ENCODE assay signal across 31 cellular contexts in the genomic region with DNA sequence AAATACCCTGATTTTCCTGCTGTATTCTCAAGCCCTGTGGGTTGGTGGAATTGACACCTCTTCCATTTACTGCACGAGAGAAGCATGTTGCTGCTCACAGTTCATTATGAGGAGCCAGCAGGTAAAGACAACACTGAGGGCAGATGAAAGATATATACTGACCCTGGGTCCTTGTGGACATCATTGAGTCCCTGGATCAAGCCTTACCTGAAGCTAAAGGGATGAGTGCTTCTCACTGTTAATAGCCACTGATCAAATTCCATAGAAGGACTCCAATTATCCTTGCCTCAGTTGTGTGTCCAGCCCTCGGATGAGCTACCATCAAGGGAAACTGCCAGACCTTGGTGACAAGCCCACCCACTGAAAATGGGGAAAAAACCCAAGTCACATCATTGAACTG. TPM values are rescaled to one million over a fixed set of nuclear protein-coding genes. Genes with fewer than 3 reads are reported as not detected.
"Had no signal": no experiment of that assay in that cellular context is flagged by ENCODE, and none has a peak within 500 bp of the region (broad histone marks: within the 10 kb centered on the region; RNA-seq: fewer than 3 reads in every experiment).

No MANE protein-coding gene starts in this region.

- H3K4me3 Mint-ChIP-seq: activated naive CD4-positive, alpha-beta T cell treated with anti-CD3 and anti-CD28 coated beads, Interleukin-2, amount 10 ng/mL, durations not matched to agents 7 days and 5 days; activated naive CD8-positive, alpha-beta T cell treated with anti-CD3 and anti-CD28 coated beads, Interleukin-2, amount 10 ng/mL, durations not matched to agents 7 days and 5 days; activated T-cell treated with anti-CD3 and anti-CD28 coated beads, Interleukin-2, amount 50 U/mL, for 24 hours; endodermal cell; immature natural killer cell; nephron had no signal

- DNase-seq: activated CD4-positive, alpha-beta T cell treated with anti-CD3 and anti-CD28 coated beads for 48 hours; activated CD4-positive, alpha-beta T cell treated with anti-CD3 and anti-CD28 coated beads, Interleukin-2, amount 50 U/mL, for 48 hours; activated CD8-positive, alpha-beta memory T cell treated with anti-CD3 and anti-CD28 coated beads, Interleukin-2, amount 50 U/mL, for 48 hours; activated gamma-delta T cell; activated naive CD4-positive, alpha-beta T cell treated with anti-CD3 and anti-CD28 coated beads, Interleukin-2, amount 10 ng/mL, durations not matched to agents 7 days and 5 days; activated naive CD8-positive, alpha-beta T cell treated with anti-CD3 and anti-CD28 coated beads, Interleukin-2, amount 10 ng/mL, durations not matched to agents 7 days and 5 days; activated T-cell treated with anti-CD3 and anti-CD28 coated beads, Interleukin-2, amount 50 U/mL, for 24 hours; brain microvascular endothelial cell; endodermal cell; foreskin fibroblast; head of caudate nucleus; hypothalamus; immature natural killer cell; left colon; mammary epithelial cell; right cardiac atrium; stimulated activated CD4-positive, alpha-beta T cell treated with anti-CD3 and anti-CD28 coated beads, Interleukin-2, amount 100 ng/mL, for 48 hours; stimulated activated naive CD4-positive, alpha-beta T cell treated with Interleukin-2 at 50 U/mL for 16 hours; T-helper 9 cell had no signal

- H3K27ac Mint-ChIP-seq: activated naive CD4-positive, alpha-beta T cell treated with anti-CD3 and anti-CD28 coated beads, Interleukin-2, amount 10 ng/mL, durations not matched to agents 7 days and 5 days; activated naive CD8-positive, alpha-beta T cell treated with anti-CD3 and anti-CD28 coated beads, Interleukin-2, amount 10 ng/mL, durations not matched to agents 7 days and 5 days; activated T-cell treated with anti-CD3 and anti-CD28 coated beads, Interleukin-2, amount 50 U/mL, for 24 hours; endodermal cell; immature natural killer cell; nephron had no signal

- H3K27ac ChIP-seq: brain microvascular endothelial cell, tibial nerve, VCaP had no signal

- H3K9me3 ChIP-seq: tibial nerve had no signal

- H3K4me1 Mint-ChIP-seq: endodermal cell, nephron had no signal

- H3K36me3 Mint-ChIP-seq: activated naive CD4-positive, alpha-beta T cell treated with anti-CD3 and anti-CD28 coated beads, Interleukin-2, amount 10 ng/mL, durations not matched to agents 7 days and 5 days; activated naive CD8-positive, alpha-beta T cell treated with anti-CD3 and anti-CD28 coated beads, Interleukin-2, amount 10 ng/mL, durations not matched to agents 7 days and 5 days; immature natural killer cell had no signal

- H3K36me3 ChIP-seq: brain microvascular endothelial cell, tibial nerve had no signal

- H3K4me3 ChIP-seq: tibial nerve had no signal

- H3K4me1 ChIP-seq: tibial nerve had no signal

- H3K27me3 ChIP-seq: brain microvascular endothelial cell, tibial nerve had no signal

- H3K9me3 Mint-ChIP-seq: activated naive CD4-positive, alpha-beta T cell treated with anti-CD3 and anti-CD28 coated beads, Interleukin-2, amount 10 ng/mL, durations not matched to agents 7 days and 5 days; activated naive CD8-positive, alpha-beta T cell treated with anti-CD3 and anti-CD28 coated beads, Interleukin-2, amount 10 ng/mL, durations not matched to agents 7 days and 5 days; activated T-cell treated with anti-CD3 and anti-CD28 coated beads, Interleukin-2, amount 50 U/mL, for 24 hours; endodermal cell; immature natural killer cell; nephron had no signal

RNA-seq across cellular contexts. Expression of a gene that starts 7.7 kb away (rescaled TPM):
- total RNA-seq: astrocyte, endodermal cell, mammary epithelial cell had no signal

RNA-seq across cellular contexts. Expression of a gene that starts 12.4 kb away (rescaled TPM):
- total RNA-seq: activated naive CD8-positive, alpha-beta T cell treated with anti-CD3 and anti-CD28 coated beads, Interleukin-2, amount 10 ng/mL, durations not matched to agents 7 days and 5 days; astrocyte; mammary epithelial cell; osteoblast had no signal

RNA-seq across cellular contexts. Expression of a gene that starts 38.3 kb away (rescaled TPM):
- total RNA-seq: activated naive CD8-positive, alpha-beta T cell treated with anti-CD3 and anti-CD28 coated beads, Interleukin-2, amount 10 ng/mL, durations not matched to agents 7 days and 5 days had no signal

RNA-seq across cellular contexts. Expression of a gene that starts 56.9 kb away (rescaled TPM):
- total RNA-seq: activated naive CD8-positive, alpha-beta T cell treated with anti-CD3 and anti-CD28 coated beads, Interleukin-2, amount 10 ng/mL, durations not matched to agents 7 days and 5 days; astrocyte; cardiac septum; endodermal cell; esophagus mucosa; kidney; left colon; liver; mammary epithelial cell; mucosa of gallbladder; osteoblast; right cardiac atrium; temporal lobe; tibial nerve; ureter had no signal
